23 cellular contexts compared by ENCODE assay signal in the genomic region with DNA sequence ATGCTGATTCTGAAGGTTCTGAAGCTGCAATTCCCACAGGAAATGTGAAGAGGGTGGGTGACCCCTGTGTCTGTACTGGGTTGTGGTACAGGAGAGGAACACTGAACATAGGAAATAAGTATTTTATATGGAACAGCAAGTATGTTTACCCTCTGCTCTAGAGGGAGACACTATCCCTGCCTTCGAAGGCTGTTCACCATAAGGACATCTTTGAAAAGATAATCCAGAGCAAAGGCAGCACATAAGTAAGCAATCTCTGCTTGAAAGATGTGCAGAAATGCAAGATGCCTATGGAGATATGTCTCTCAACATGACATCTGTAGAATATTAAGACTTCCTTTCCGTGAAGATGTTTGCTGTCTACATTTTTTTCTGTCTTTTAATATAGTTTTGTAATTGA.
DNase-seq lines count a peak whose midpoint lies in the region; ATAC-seq, FAIRE-seq and TF ChIP-seq lines count a peak whose summit lies in the region.
"Had no signal": no experiment of that assay in that cellular context is flagged by ENCODE, and none has a peak within 500 bp of the region (broad histone marks: within the 10 kb centered on the region; RNA-seq: fewer than 3 reads in every experiment).

No MANE protein-coding gene starts in this region.

- no peak overlapping the region for H2BK20ac ChIP-seq in H1 (ENCODE audit: low read length)

- intact Hi-C loops in PC-3 (cut with micrococcal nuclease) (loop anchor here (2.0 kb wide), 1 partner anchor 214 kb away; no protein-coding TSS in a partner anchor), mucosa of descending colon (cut with DNase I, micrococcal nuclease) (no loop called here), sciatic nerve (cut with DNase I) (no loop called here), body of pancreas (cut with DNase I) (no loop called here)

- FAIRE-seq in H1 (lab: Jason Lieb, UNC): no peak
- FAIRE-seq: GM12891, kidney had no signal

- ATAC-seq in PC-3: peak; percentile 44
- no peak for ATAC-seq in HG03045 (IDR thresholded peaks at IDR 0.05; ENCODE audit: unreplicated experiment)
- ATAC-seq in mucosa of descending colon: no peak
- no peak for ATAC-seq in sciatic nerve
- no peak for ATAC-seq in body of pancreas

- H3K56ac ChIP-seq in H1 (replicated peaks; ENCODE audit: insufficient read length, low read depth, low read length): no peak overlapping the region

- WGBS in H1 (ENCODE audit: extremely low coverage in 1 of 2, insufficient coverage in 1 of 2, insufficient read length in 1 of 2, insufficient replicate concordance in 2 of 2, low coverage in 1 of 2, low lambda C conversion rate in 2 of 2, missing lambda C conversion rate in 1 of 2), 2 experiments: 91% methylated on average over 2 of the region's 2 CpGs; no CpG with 5 or more reads in 1 of the 2 experiments
- 47 to 50% methylated on average over 2 of the region's 2 CpGs for WGBS in body of pancreas, 2 donors

- H3K4me2 ChIP-seq in PC-3 (ENCODE audit: low read length) (no peak overlapping the region), H1 (ENCODE audit: insufficient read depth in 1 of 2, low read depth in 2 of 2, low read length in 2 of 2) (no peak overlapping the region)

- no peak for TF ChIP-seq EP300 in H1 (IDR thresholded peaks at IDR 0.05; ENCODE audit: borderline replicate concordance in 1 of 2, low read depth in 2 of 2, low read length in 2 of 2)

- H3K27me3 ChIP-seq in PC-3 (ENCODE audit: low read length) (no peaks in the 10 kb centered on the region), H1 (replicated peaks in 1 of 4; ENCODE audit: control insufficient read depth in 3 of 4, extremely low read depth in 1 of 4, insufficient read depth in 3 of 4, low read length in 3 of 4) (no peaks in the 10 kb centered on the region), body of pancreas (no peaks in the 10 kb centered on the region)

- no peaks in the 10 kb centered on the region for H3K9me3 ChIP-seq in PC-3 (ENCODE audit: low read length)
- H3K9me3 ChIP-seq in H1 (ENCODE audit: insufficient read depth in 2 of 2, low read depth in 1 of 2, low read length in 1 of 2): no peaks in the 10 kb centered on the region
- no peaks in the 10 kb centered on the region for H3K9me3 ChIP-seq in mucosa of descending colon
- H3K9me3 ChIP-seq in body of pancreas: no peaks in the 10 kb centered on the region
- H3K9me3 ChIP-seq: thoracic aorta had no signal

- no peak overlapping the region for H3K4ac ChIP-seq in H1 (replicated peaks; ENCODE audit: insufficient read length, low read depth, low read length)

- no peak overlapping the region for H4K91ac ChIP-seq in H1 (replicated peaks; ENCODE audit: insufficient read length, low read length)

- H4K20me1 ChIP-seq in PC-3 (ENCODE audit: low read length) (no peaks in the 10 kb centered on the region), H1 (replicated peaks in 1 of 2; ENCODE audit: control insufficient read depth in 1 of 2, insufficient read depth in 2 of 2, low read length in 2 of 2) (no peaks in the 10 kb centered on the region)

- H3K4me3 ChIP-seq in PC-3 (ENCODE audit: low read length) (no peak overlapping the region), H1 (ENCODE audit: extremely low read depth in 1 of 4, insufficient read depth in 2 of 4, low read depth in 3 of 4, low read length in 4 of 4) (no peak overlapping the region), mucosa of descending colon (no peak overlapping the region), body of pancreas (no peak overlapping the region)
- H3K4me3 ChIP-seq: thoracic aorta had no signal

- no peaks in the 10 kb centered on the region for H3K79me1 ChIP-seq in H1 (ENCODE audit: low read depth, low read length)

- no TSS peak for BruUV-seq in PC-3 (replicated peaks; lab: Mats Ljungman, UMichigan)

- no peak overlapping the region for H2BK12ac ChIP-seq in H1 (ENCODE audit: low read depth, low read length)

- no peak overlapping the region for H3K9ac ChIP-seq in PC-3 (ENCODE audit: low read length)
- H3K9ac ChIP-seq in H1 (replicated peaks in 1 of 4; ENCODE audit: extremely low read depth in 1 of 4, low read depth in 3 of 4, low read length in 3 of 4): no peak overlapping the region; a peak in 1 of 7 replicates

- CTCF ChIA-PET in PC-3 (lab: Charles Lee) (no interaction called here), H1 (lab: Charles Lee; ENCODE audit: partially characterized antibody) (interaction anchor here (1.0 kb wide), 1 partner anchor 240 kb away, joined by 4 read pairs; no protein-coding TSS in a partner anchor)

- H3K27ac ChIP-seq in PC-3 (ENCODE audit: low read length): no peak overlapping the region
- H3K27ac ChIP-seq in H1 (ENCODE audit: low read depth, low read length): no peak overlapping the region
- H3K27ac ChIP-seq in body of pancreas: no peak overlapping the region
- H3K27ac ChIP-seq: thoracic aorta had no signal

- no peak overlapping the region for H2AK5ac ChIP-seq in H1 (ENCODE audit: low read depth, low read length)

- no peak overlapping the region for H2BK15ac ChIP-seq in H1 (ENCODE audit: low read length)

- TF ChIP-seq RAD21 in H1 (IDR thresholded peaks at IDR 0.05 in 1 of 2, conservative IDR thresholded peaks at IDR 0.05 in 1 of 2; ENCODE audit: low read depth in 2 of 2, low read length in 2 of 2): peak; percentile 34 to 39; a peak in 3 of 4 replicates

- H3K18ac ChIP-seq in H1 (ENCODE audit: extremely low read depth, low read length): no peak overlapping the region

- POLR2A ChIA-PET in PC-3 (lab: Charles Lee; ENCODE audit: unreplicated experiment): no interaction called here
- POLR2A ChIA-PET in H1 (lab: Charles Lee; ENCODE audit: partially characterized antibody): no interaction called here

- no peaks in the 10 kb centered on the region for H3K23me2 ChIP-seq in H1 (ENCODE audit: low read depth, low read length)

- no peak overlapping the region for H2BK120ac ChIP-seq in H1 (replicated peaks; ENCODE audit: low read depth, low read length)

- H3K23ac ChIP-seq in H1 (ENCODE audit: insufficient read length): no peak overlapping the region

- no peaks in the 10 kb centered on the region for H3F3A ChIP-seq in PC-3 (ENCODE audit: low read length, unreplicated experiment)

- no peaks in the 10 kb centered on the region for H3K9me2 ChIP-seq in PC-3 (replicated peaks; ENCODE audit: low read length)

- H2BK5ac ChIP-seq in H1 (ENCODE audit: low read depth, low read length): no peak overlapping the region

- H4K5ac ChIP-seq in H1 (ENCODE audit: insufficient read length, low read depth, low read length): no peak overlapping the region

- H3K79me2 ChIP-seq in PC-3 (ENCODE audit: low read length): no peaks in the 10 kb centered on the region
- no peaks in the 10 kb centered on the region for H3K79me2 ChIP-seq in H1 (ENCODE audit: control insufficient read depth in 1 of 2, insufficient read depth in 2 of 2, low read length in 2 of 2)

- DNase-seq in AG09319 (ENCODE audit: extremely low read depth, low read depth) (no peak), ELR (ENCODE audit: low read depth) (peak; percentile 24), PC-3 (no peak), H1 (ENCODE audit: low read depth in 1 of 2, low spot score in 2 of 2) (no peak), mucosa of descending colon (no peak), sciatic nerve (ENCODE audit: low spot score) (no peak), body of pancreas (no peak)
- DNase-seq: activated CD4-positive, alpha-beta T cell treated with anti-CD3 and anti-CD28 coated beads, Interleukin-2, amount 50 U/mL, for 1 hour; activated naive CD8-positive, alpha-beta T cell treated with anti-CD3 and anti-CD28 coated beads for 36 hours; cerebellar nuclear complex; erythroblast; kidney; mammary epithelial cell; NCI-H146; NCI-H2171; NCI-H524 treated with DMSO at 0.1 percent for 48 hours; occipital lobe; Right ventricle myocardium superior; stimulated activated CD4-positive, alpha-beta T cell treated with anti-CD3 and anti-CD28 coated beads, Interleukin-4, amount 100 ng/mL, for 1 hour; stimulated activated naive CD4-positive, alpha-beta T cell had no signal

- no peaks in the 10 kb centered on the region for H3K36me3 ChIP-seq in PC-3 (ENCODE audit: low read depth, low read length)
- no peaks in the 10 kb centered on the region for H3K36me3 ChIP-seq in H1 (ENCODE audit: control insufficient read depth in 2 of 4, insufficient read depth in 4 of 4, low read length in 3 of 4)
- H3K36me3 ChIP-seq in mucosa of descending colon (ENCODE audit: low read depth): no peaks in the 10 kb centered on the region
- H3K36me3 ChIP-seq in body of pancreas (replicated peaks in 1 of 2; ENCODE audit: insufficient read depth in 1 of 2, low read depth in 2 of 2): no peaks in the 10 kb centered on the region
- H3K36me3 ChIP-seq: thoracic aorta had no signal

- H3K14ac ChIP-seq in H1 (ENCODE audit: insufficient read length): no peak overlapping the region

- H3K4me1 ChIP-seq in PC-3 (ENCODE audit: insufficient read depth, low read length) (no peaks in the 10 kb centered on the region), H1 (replicated peaks in 1 of 4; ENCODE audit: control insufficient read depth in 3 of 4, insufficient read depth in 4 of 4, low read length in 3 of 4) (no peaks in the 10 kb centered on the region; a peak in 1 of 7 replicates), mucosa of descending colon (ENCODE audit: low read depth) (no peaks in the 10 kb centered on the region), body of pancreas (no peaks in the 10 kb centered on the region)

- peak; percentile 16 for TF ChIP-seq CTCF in AG09319 (IDR thresholded peaks at IDR 0.05; ENCODE audit: low read depth, low read length)
- peak; percentile 31; the same call in 1 of the 2 replicates for TF ChIP-seq CTCF in PC-3 (conservative IDR thresholded peaks at IDR 0.05; ENCODE audit: low read depth, low read length)
- TF ChIP-seq CTCF in H1 (IDR thresholded peaks at IDR 0.05; ENCODE audit: control extremely low read depth in 1 of 3, insufficient read depth in 1 of 3, low read depth in 1 of 3, low read length in 3 of 3): peak in 1 of 3 experiments; percentile 3; a peak in 1 of 4 replicates
- no peak for TF ChIP-seq CTCF in mucosa of descending colon (IDR thresholded peaks at IDR 0.05)
- no peak for TF ChIP-seq CTCF in body of pancreas (IDR thresholded peaks at IDR 0.05)

- H2AFZ ChIP-seq in PC-3 (ENCODE audit: low read length) (no peak overlapping the region), H1 (ENCODE audit: low read length) (peak overlapping the region; percentile 87; the same call in 1 of the 2 replicates)

- TF ChIP-seq POLR2A in H1 (IDR thresholded peaks at IDR 0.05; ENCODE audit: control extremely low read depth in 1 of 2, low read depth in 2 of 2, low read length in 2 of 2): no peak
- no peak for TF ChIP-seq POLR2A in body of pancreas (IDR thresholded peaks at IDR 0.05)

- H4K8ac ChIP-seq in H1 (ENCODE audit: extremely low read depth, insufficient read depth, low read length): no peak overlapping the region

TF ChIP-seq in H1, 55 proteins besides CTCF, POLR2A, EP300 and RAD21 (continues in another document):
- TF ChIP-seq SRF (IDR thresholded peaks at IDR 0.05; ENCODE audit: low read depth, low read length): no peak
- TF ChIP-seq TCF12 (IDR thresholded peaks at IDR 0.05; ENCODE audit: low read depth, low read length): no peak
- TF ChIP-seq SAP30 (IDR thresholded peaks at IDR 0.05; ENCODE audit: insufficient read depth, insufficient replicate concordance, low read length): no peak
- no peak for TF ChIP-seq ASH2L (IDR thresholded peaks at IDR 0.05; ENCODE audit: low read length)
- no peak for TF ChIP-seq SP4 (IDR thresholded peaks at IDR 0.05; ENCODE audit: low read length)
- no peak for TF ChIP-seq ZNF274 (IDR thresholded peaks at IDR 0.05; ENCODE audit: borderline replicate concordance, extremely low read depth, low read length)

Comparison
In these comparisons a context has a peak if more than half of its experiments do, and no peak if none do; other contexts are left out.
1. CTCF ChIP-seq: peak in AG09319 (single experiment) and PC-3 (single experiment); none in mucosa of descending colon (single experiment) and body of pancreas (0 of 7).